ENCODE assay signal across 9 cellular contexts in genomic region chr6:120826253-120826652, GRCh38.
DNase-seq lines count a peak whose midpoint lies in the region; ATAC-seq, FAIRE-seq and TF ChIP-seq lines count a peak whose summit lies in the region.
"Had no signal": no experiment of that assay in that cellular context is flagged by ENCODE, and none has a peak within 500 bp of the region (broad histone marks: within the 10 kb centered on the region; RNA-seq: fewer than 3 reads in every experiment).

No MANE protein-coding gene starts in this region.

- DNase-seq in A549 (ENCODE audit: low read depth in 1 of 2, low spot score in 1 of 2): peak; percentile 1 to 23
- peak; percentile 38 for DNase-seq in NCI-H774 (lab: John Stamatoyannopoulos, UW)
- peak; percentile 1 to 18 for DNase-seq in erythroblast (lab: John Stamatoyannopoulos, UW)
- no peak for DNase-seq in thoracic aorta (ENCODE audit: low spot score)
- DNase-seq in globus pallidus (ENCODE audit: low spot score): no peak
- no peak for DNase-seq in epidermal melanocyte (ENCODE audit: insufficient read length, low spot score)

- no peaks in the 10 kb centered on the region for H3K27me3 ChIP-seq in thoracic aorta (replicated peaks; ENCODE audit: insufficient read depth)

- no peak for FAIRE-seq in A549 (lab: Jason Lieb, UNC)

- POLR2A ChIA-PET in A549 (lab: Yijun Ruan, JAX): no interaction called here

- H3K4me1 ChIP-seq in A549 (no peaks in the 10 kb centered on the region), thoracic aorta (ENCODE audit: control insufficient read depth in 1 of 2, low read depth in 2 of 2) (no peaks in the 10 kb centered on the region)
- H3K4me1 ChIP-seq: HAP-1 had no signal

- H3K4me3 ChIP-seq in A549: no peak overlapping the region
- no peak overlapping the region for H3K4me3 ChIP-seq in GM12875 (ENCODE audit: low read depth, low read length)
- no peak overlapping the region for H3K4me3 ChIP-seq in thoracic aorta
- H3K4me3 ChIP-seq: HAP-1 had no signal

- TF ChIP-seq POLR2A in A549 (IDR thresholded peaks at IDR 0.05; ENCODE audit: low read length) (no peak), erythroblast (IDR thresholded peaks at IDR 0.05; ENCODE audit: low read length) (no peak)

- CTCF ChIA-PET in A549 (lab: Yijun Ruan, JAX): interaction anchor here (0.6 to 1.1 kb wide), 2 partner anchors 402 to 1084 kb away, joined by 3 to 4 read pairs; no protein-coding TSS in a partner anchor

- no peak overlapping the region for H3K4me2 ChIP-seq in A549

- no peaks in the 10 kb centered on the region for H3K36me3 ChIP-seq in thoracic aorta
- H3K36me3 ChIP-seq: HAP-1 had no signal

- WGBS in A549 (ENCODE audit: missing lambda C conversion rate): 0% methylated on average over 2 of the region's 2 CpGs

- no peak for TF ChIP-seq EP300 in A549 (IDR thresholded peaks at IDR 0.05)

- ATAC-seq in A549 (peak in 1 of 2 experiments; percentile 55; a peak in 1 of 6 replicates), thoracic aorta (ENCODE audit: insufficient number of reproducible peaks, low FRiP score, low read depth) (no peak), GM18517 (IDR thresholded peaks at IDR 0.05; ENCODE audit: unreplicated experiment) (no peak)

- peak; percentile 36 to 44; a peak in 3 of 5 replicates for TF ChIP-seq RAD21 in A549 (conservative IDR thresholded peaks at IDR 0.05 in 1 of 2, IDR thresholded peaks at IDR 0.05 in 1 of 2)

- H3K9me3 ChIP-seq in A549: no peaks in the 10 kb centered on the region
- H3K9me3 ChIP-seq in thoracic aorta: no peaks in the 10 kb centered on the region
- H3K9me3 ChIP-seq: HAP-1 had no signal

- peak; percentile 45 for TF ChIP-seq CTCF in A549 (IDR thresholded peaks at IDR 0.05)
- TF ChIP-seq CTCF in GM12875 (IDR thresholded peaks at IDR 0.05; ENCODE audit: borderline replicate concordance, insufficient read depth, low read depth, low read length): peak; percentile 35; the same call in 1 of the 2 replicates
- TF ChIP-seq CTCF in thoracic aorta (IDR thresholded peaks at IDR 0.05): peak; percentile 15

- H3K27ac ChIP-seq in A549 (no peak overlapping the region), thoracic aorta (no peak overlapping the region)

TF ChIP-seq in A549, 52 proteins besides CTCF, POLR2A, EP300 and RAD21:
- TF ChIP-seq CBX2 (IDR thresholded peaks at IDR 0.05; ENCODE audit: borderline replicate concordance, low read depth): no peak
- TF ChIP-seq SMC3 (IDR thresholded peaks at IDR 0.05): peak; percentile 35; the same call in 2 of the 3 replicates

Comparison
In these comparisons a context has a peak if more than half of its experiments do, and no peak if none do; other contexts are left out.
1. DNase-seq: peak in A549 (2 of 2), NCI-H774 (single experiment) and erythroblast (2 of 2); none in thoracic aorta (single experiment), globus pallidus (single experiment) and epidermal melanocyte (single experiment).
2. Peak in every context shown above with its lines, with median percentiles within 50 percentile points of each other: CTCF ChIP-seq.